Comparison of ENCODE assay signal across 9 cellular contexts in the genomic region with DNA sequence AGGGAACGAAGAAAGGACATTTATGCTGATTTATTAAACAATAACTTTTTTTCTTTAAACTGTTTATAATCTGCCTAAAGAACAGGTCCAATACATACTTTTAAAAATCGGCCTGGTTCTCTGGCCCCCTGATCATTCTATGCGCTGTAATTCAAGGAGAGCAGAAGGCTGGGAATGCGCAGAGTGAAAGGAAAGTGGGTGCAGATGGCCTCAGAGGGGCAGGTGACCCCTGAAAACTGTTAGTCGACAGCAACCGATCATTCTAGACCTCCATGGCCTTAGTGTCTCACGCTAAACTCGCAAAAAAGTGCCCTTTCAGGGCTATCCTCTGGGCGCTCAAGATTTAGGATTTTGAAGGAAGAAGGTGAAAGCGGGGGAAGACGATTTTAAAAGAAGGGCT. TPM values are rescaled to one million over a fixed set of nuclear protein-coding genes. Genes with fewer than 3 reads are reported as not detected.
DNase-seq lines count a peak whose midpoint lies in the region; ATAC-seq and TF ChIP-seq lines count a peak whose summit lies in the region.
"Had no signal": no experiment of that assay in that cellular context is flagged by ENCODE, and none has a peak within 500 bp of the region (broad histone marks: within the 10 kb centered on the region; RNA-seq: fewer than 3 reads in every experiment).

No MANE protein-coding gene starts in this region.

- H3K4me3 ChIP-seq in HAP-1, result peak overlapping the region; percentile 56
- peak overlapping the region; percentile 92 for H3K4me3 ChIP-seq in iPS-15b (ENCODE audit: low read depth, low read length)
- peak overlapping the region; percentile 80 to 94 (median 84) for H3K4me3 ChIP-seq in skeletal muscle tissue (ENCODE audit: low read length in 3 of 3)

- no peak for DNase-seq in HAP-1 (ENCODE audit: low spot score in 2 of 2)
- DNase-seq in activated T-helper 2 cell treated with anti-CD3 and anti-CD28 coated beads, Interferon-gamma antibody, Interleukin-2, Interleukin-4, amounts not matched to agents 10 μg/mL and 5 μg/mL and 100 μg/mL, durations not matched to agents 14 hours and 24 hours and 36 hours (ENCODE audit: low spot score), result no peak
- DNase-seq in GM13976 (ENCODE audit: low spot score), result no peak
- no peak for DNase-seq in cerebellum (ENCODE audit: low spot score)
- no peak for DNase-seq in AML-193 (lab: John Stamatoyannopoulos, UW)
- DNase-seq: midbrain had no signal

- no peaks in the 10 kb centered on the region for H3K9me3 Mint-ChIP-seq in activated T-helper 2 cell treated with anti-CD3 and anti-CD28 coated beads, Interferon-gamma antibody, Interleukin-2, Interleukin-4, amounts not matched to agents 10 μg/mL and 5 μg/mL and 100 μg/mL, durations not matched to agents 14 hours and 24 hours and 36 hours

- H3K36me3 ChIP-seq in HAP-1 (replicated peaks) (no peaks in the 10 kb centered on the region), iPS-15b (ENCODE audit: control insufficient read depth, insufficient read depth, low read length) (no peaks in the 10 kb centered on the region), skeletal muscle tissue (ENCODE audit: control insufficient read depth in 3 of 3, insufficient read depth in 3 of 3, low read length in 3 of 3) (no peaks in the 10 kb centered on the region)

- no peak overlapping the region for H3K27ac Mint-ChIP-seq in activated T-helper 2 cell treated with anti-CD3 and anti-CD28 coated beads, Interferon-gamma antibody, Interleukin-2, Interleukin-4, amounts not matched to agents 10 μg/mL and 5 μg/mL and 100 μg/mL, durations not matched to agents 14 hours and 24 hours and 36 hours

- intact Hi-C loops in activated T-helper 2 cell treated with anti-CD3 and anti-CD28 coated beads, Interferon-gamma antibody, Interleukin-2, Interleukin-4, amounts not matched to agents 10 μg/mL and 5 μg/mL and 100 μg/mL, durations not matched to agents 14 hours and 24 hours and 36 hours (cut with micrococcal nuclease), result loop anchor here (5.0 kb wide), 2 partner anchors 174 to 644 kb away; no protein-coding TSS in a partner anchor

- H3K9ac ChIP-seq in iPS-15b (ENCODE audit: low read depth, low read length), result peak overlapping the region; percentile 24
- peak overlapping the region; percentile 84 to 88 (median 85) for H3K9ac ChIP-seq in skeletal muscle tissue (ENCODE audit: low read depth in 1 of 3, low read length in 3 of 3)

- no peaks in the 10 kb centered on the region for H3K9me3 ChIP-seq in HAP-1
- H3K9me3 ChIP-seq in iPS-15b (ENCODE audit: control insufficient read depth, insufficient read depth, low read length), result no peaks in the 10 kb centered on the region
- H3K9me3 ChIP-seq in skeletal muscle tissue (ENCODE audit: control insufficient read depth in 3 of 3, low read length in 3 of 3), result no peaks in the 10 kb centered on the region

- no peak for ATAC-seq in GM18519 (IDR thresholded peaks at IDR 0.05; ENCODE audit: low FRiP score, unreplicated experiment)

- H3K4me1 Mint-ChIP-seq in activated T-helper 2 cell treated with anti-CD3 and anti-CD28 coated beads, Interferon-gamma antibody, Interleukin-2, Interleukin-4, amounts not matched to agents 10 μg/mL and 5 μg/mL and 100 μg/mL, durations not matched to agents 14 hours and 24 hours and 36 hours (ENCODE audit: low read depth), result peaks cover 13% of the 10 kb centered on the region

- TF ChIP-seq CTCF in GM13976 (IDR thresholded peaks at IDR 0.05; ENCODE audit: borderline replicate concordance, control extremely low read depth, extremely low read depth, insufficient read depth, missing control alignments), result no peak

- H3K4me3 Mint-ChIP-seq in activated T-helper 2 cell treated with anti-CD3 and anti-CD28 coated beads, Interferon-gamma antibody, Interleukin-2, Interleukin-4, amounts not matched to agents 10 μg/mL and 5 μg/mL and 100 μg/mL, durations not matched to agents 14 hours and 24 hours and 36 hours (ENCODE audit: low read depth), result peak overlapping the region; percentile 73

- H3K4me1 ChIP-seq in HAP-1, result peaks cover 10% of the 10 kb centered on the region
- H3K4me1 ChIP-seq in iPS-15b (ENCODE audit: control insufficient read depth, insufficient read depth, low read length), result peaks cover 7% of the 10 kb centered on the region
- H3K4me1 ChIP-seq in skeletal muscle tissue (ENCODE audit: control insufficient read depth in 3 of 3, insufficient read depth in 3 of 3, low read length in 3 of 3), result peaks cover 0 to 20% (median 9%) of the 10 kb centered on the region in 3 donors

- H3K27ac ChIP-seq in skeletal muscle tissue (ENCODE audit: low read depth, low read length), result peak overlapping the region; percentile 82

- in situ Hi-C loops in HAP-1 (cut with MboI; ENCODE audit: low sequenced_read_pairs), result loop anchor here (25.0 kb wide), 1 partner anchor 411 kb away; no protein-coding TSS in a partner anchor
- in situ Hi-C loops in GM13976 (cut with MboI; ENCODE audit: low sequenced_read_pairs, unreplicated experiment), result loop anchor here (25.0 kb wide), 1 partner anchor 411 kb away; no protein-coding TSS in a partner anchor

- H3K36me3 Mint-ChIP-seq in activated T-helper 2 cell treated with anti-CD3 and anti-CD28 coated beads, Interferon-gamma antibody, Interleukin-2, Interleukin-4, amounts not matched to agents 10 μg/mL and 5 μg/mL and 100 μg/mL, durations not matched to agents 14 hours and 24 hours and 36 hours (ENCODE audit: low read depth), result no peaks in the 10 kb centered on the region

- H3K27me3 Mint-ChIP-seq in activated T-helper 2 cell treated with anti-CD3 and anti-CD28 coated beads, Interferon-gamma antibody, Interleukin-2, Interleukin-4, amounts not matched to agents 10 μg/mL and 5 μg/mL and 100 μg/mL, durations not matched to agents 14 hours and 24 hours and 36 hours (ENCODE audit: low read depth), result peaks cover 51% of the 10 kb centered on the region

- H3K27me3 ChIP-seq in HAP-1 (ENCODE audit: low read depth) (no peaks in the 10 kb centered on the region), iPS-15b (ENCODE audit: control insufficient read depth, insufficient read depth, low read length) (peaks cover 5% of the 10 kb centered on the region), skeletal muscle tissue (ENCODE audit: control insufficient read depth in 3 of 3, insufficient read depth in 3 of 3, low read length in 3 of 3) (no peaks in the 10 kb centered on the region)

RNA-seq across cellular contexts. Expression of gene PDE5A, which starts 2.2 kb away (rescaled TPM):
- total RNA-seq in activated T-helper 2 cell treated with anti-CD3 and anti-CD28 coated beads, Interferon-gamma antibody, Interleukin-2, Interleukin-4, amounts not matched to agents 10 μg/mL and 5 μg/mL and 100 μg/mL, durations not matched to agents 14 hours and 24 hours and 36 hours, result 0.25 and 0.32 TPM in 2 replicates
- total RNA-seq in skeletal muscle tissue (27.7 TPM), cerebellum (48.7 TPM)

Comparison
In these comparisons a context has a peak if more than half of its experiments do, and no peak if none do; other contexts are left out.
1. RNA of gene PDE5A, which starts 2.2 kb away (total RNA-seq): 48.7 TPM in cerebellum (single experiment) and 27.7 TPM in skeletal muscle tissue (single experiment); 0.25 to 0.32 TPM in activated T-helper 2 cell treated with anti-CD3 and anti-CD28 coated beads, Interferon-gamma antibody, Interleukin-2, Interleukin-4, amounts not matched to agents 10 μg/mL and 5 μg/mL and 100 μg/mL, durations not matched to agents 14 hours and 24 hours and 36 hours; every median in the first group is over 10 times any median in the second.
2. Peak in every context shown above with its lines, with median percentiles within 50 percentile points of each other: H3K4me3 ChIP-seq.